ENCODE assay signal across 1 cellular context in genomic region chr11:66841861-66842260, GRCh38.
TF ChIP-seq lines count a peak whose summit lies in the region.

No MANE protein-coding gene starts in this region.

TF ChIP-seq in HCT116, 20 proteins besides CTCF, POLR2A, EP300 and RAD21 (continued from another document):
- TF ChIP-seq FOSL1 (IDR thresholded peaks at IDR 0.05; ENCODE audit: low read depth) (no peak), JUND (IDR thresholded peaks at IDR 0.05) (no peak), ZFX (IDR thresholded peaks at IDR 0.05) (no peak), EZH2 (IDR thresholded peaks at IDR 0.05) (no peak)
